In genomic region chr10:91410638-91411367, GRCh38 we compare ENCODE assay signal across 8 cellular contexts. TPM values are rescaled to one million over a fixed set of nuclear protein-coding genes. Genes with fewer than 3 reads are reported as not detected.
DNase-seq lines count a peak whose midpoint lies in the region; ATAC-seq, FAIRE-seq and TF ChIP-seq lines count a peak whose summit lies in the region.

No MANE protein-coding gene starts in this region.

- no peaks in the 10 kb centered on the region for H3K9me2 ChIP-seq in PC-3 (replicated peaks; ENCODE audit: low read length)

- peak overlapping the region; percentile 99 to 100 (median 100) for H3K27ac ChIP-seq in heart right ventricle
- H3K27ac ChIP-seq in PC-3 (ENCODE audit: low read length): peak overlapping the region; percentile 6; the same call in 1 of the 2 replicates
- no peak overlapping the region; the same call in 1 of the 2 replicates for H3K27ac ChIP-seq in GM12878 (ENCODE audit: control insufficient read depth, insufficient read depth)

- H3K27me3 ChIP-seq in heart right ventricle (no peaks in the 10 kb centered on the region), PC-3 (ENCODE audit: low read length) (no peaks in the 10 kb centered on the region), GM12878 (replicated peaks in 1 of 2; ENCODE audit: control insufficient read depth in 2 of 2, insufficient read depth in 2 of 2, low read length in 1 of 2) (no peaks in the 10 kb centered on the region)

- H3K4me1 ChIP-seq in heart right ventricle (peaks cover 0 to 33% (median 13%) of the 10 kb centered on the region in 9 donors), PC-3 (ENCODE audit: insufficient read depth, low read length) (peaks cover 22% of the 10 kb centered on the region), GM12878 (ENCODE audit: control insufficient read depth, insufficient read depth, low read length) (no peaks in the 10 kb centered on the region)

- H4K20me1 ChIP-seq in PC-3 (ENCODE audit: low read length): 0 out of 2 replicates have a peak, but pooled peaks cover 3% of the 10 kb centered on the region
- H4K20me1 ChIP-seq in GM12878 (ENCODE audit: control insufficient read depth, insufficient read depth): no peaks in the 10 kb centered on the region

- in situ Hi-C loops in GM12878 (cut with MboI): no loop called here

- intact Hi-C loops in heart right ventricle (cut with DNase I) (loop anchor here in 2 of 10 donors (2.0 to 10.0 kb wide), 2 partner anchors 22 to 144 kb away; no protein-coding TSS in a partner anchor), Right ventricle myocardium inferior (cut with DNase I) (loop anchor here (1.0 to 10.0 kb wide), 3 partner anchors 20 to 224 kb away; partner anchors contain the start of gene PPP1R3C), PC-3 (cut with micrococcal nuclease) (loop anchor here (5.0 to 10.0 kb wide), 2 partner anchors 51 to 224 kb away; partner anchors contain the start of gene PPP1R3C), GM12878 (cut with micrococcal nuclease; ENCODE audit: unreplicated experiment) (loop anchor here (10.0 kb wide), 1 partner anchor 406 kb away; no protein-coding TSS in a partner anchor)

- H3K9me3 ChIP-seq in heart right ventricle (no peaks in the 10 kb centered on the region), PC-3 (ENCODE audit: low read length) (no peaks in the 10 kb centered on the region), GM12878 (replicated peaks; ENCODE audit: control insufficient read depth, insufficient read depth, low read length) (no peaks in the 10 kb centered on the region)

- no peak for TF ChIP-seq EP300 in GM12878 (IDR thresholded peaks at IDR 0.05; ENCODE audit: borderline replicate concordance in 1 of 2, control insufficient read depth in 1 of 2, low read depth in 2 of 2, low read length in 2 of 2)

- H3K9ac ChIP-seq in PC-3 (ENCODE audit: low read length) (peak overlapping the region; percentile 95), GM12878 (ENCODE audit: control insufficient read depth, insufficient read depth, low read length) (peak overlapping the region; percentile 32; the same call in 1 of the 2 replicates)

- SMC1A ChIA-PET in GM12878 (lab: Charles Lee; ENCODE audit: uncharacterized antibody, unreplicated experiment): interaction anchor here (1.0 kb wide), 1 partner anchor 499 kb away, joined by 3 read pairs; no protein-coding TSS in a partner anchor

- peak in 1 of 9 donors; percentile 8 for TF ChIP-seq CTCF in heart right ventricle (IDR thresholded peaks at IDR 0.05)
- 0 out of 2 replicates have a peak, but pooled peaks have one; percentile 14 for TF ChIP-seq CTCF in PC-3 (conservative IDR thresholded peaks at IDR 0.05; ENCODE audit: low read depth, low read length)
- TF ChIP-seq CTCF in GM12878 (IDR thresholded peaks at IDR 0.05 in 2 of 3, conservative IDR thresholded peaks at IDR 0.05 in 1 of 3; ENCODE audit: control insufficient read depth in 2 of 3, extremely low read depth in 1 of 3, insufficient read depth in 1 of 3, low read depth in 3 of 3, low read length in 3 of 3): no peak

- H3K36me3 ChIP-seq in heart right ventricle: no peaks in the 10 kb centered on the region
- no peaks in the 10 kb centered on the region for H3K36me3 ChIP-seq in PC-3 (ENCODE audit: low read depth, low read length)
- H3K36me3 ChIP-seq in GM12878 (ENCODE audit: control insufficient read depth in 2 of 2, insufficient read depth in 2 of 2, low read length in 1 of 2): no peaks in the 10 kb centered on the region

- H3K4me2 ChIP-seq in PC-3 (ENCODE audit: low read length): peak overlapping the region; percentile 90
- peak overlapping the region; percentile 78 for H3K4me2 ChIP-seq in GM12878 (ENCODE audit: control insufficient read depth, insufficient read depth)

- H3K4me3 ChIP-seq in heart right ventricle (peak overlapping the region; percentile 66 to 92 (median 86)), PC-3 (ENCODE audit: low read length) (peak overlapping the region; percentile 81), GM12878 (peak overlapping the region; percentile 66)

- ATAC-seq in heart right ventricle: peak in 1 of 8 donors; percentile 45
- ATAC-seq in Right ventricle myocardium inferior: no peak
- peak; percentile 58 for ATAC-seq in PC-3
- peak; percentile 2 for ATAC-seq in GM12878
- ATAC-seq in GM21390 (IDR thresholded peaks at IDR 0.05; ENCODE audit: unreplicated experiment): no peak

- BruUV-seq in PC-3 (replicated peaks; lab: Mats Ljungman, UMichigan) (no TSS peak), GM12878 (replicated peaks; lab: Mats Ljungman, UMichigan) (TSS peak; percentile 51)

- no peak for TF ChIP-seq POLR2A in GM12878 (IDR thresholded peaks at IDR 0.05; ENCODE audit: low read depth, low read length)

- H2AFZ ChIP-seq in PC-3 (ENCODE audit: low read length) (peak overlapping the region; percentile 76), GM12878 (ENCODE audit: control insufficient read depth, low read depth, low read length) (peak overlapping the region; percentile 76)

- TF ChIP-seq RAD21 in GM12878 (IDR thresholded peaks at IDR 0.05; ENCODE audit: insufficient read depth, low read depth, low read length): no peak

- POLR2A ChIA-PET in PC-3 (lab: Charles Lee; ENCODE audit: unreplicated experiment) (no interaction called here), GM12878 (lab: Charles Lee) (interaction anchor here (0.6 kb wide), 1 partner anchor 388 kb away, joined by 3 read pairs; no protein-coding TSS in a partner anchor)

- H3F3A ChIP-seq in PC-3 (ENCODE audit: low read length, unreplicated experiment): no peaks in the 10 kb centered on the region

- H3K79me2 ChIP-seq in PC-3 (ENCODE audit: low read length): peaks cover 40% of the 10 kb centered on the region
- H3K79me2 ChIP-seq in GM12878 (ENCODE audit: control insufficient read depth, insufficient read depth, low read length): no peaks in the 10 kb centered on the region

- FAIRE-seq in GM12878 (lab: Jason Lieb, UNC) (no peak), islet of Langerhans (lab: Jason Lieb, UNC) (peak; percentile 43)

- WGBS in heart right ventricle, 2 donors: 7% methylated on average over 25 of the region's 25 CpGs
- 18% methylated on average over 23 of the region's 25 CpGs for WGBS in GM12878 (ENCODE audit: insufficient coverage, insufficient replicate concordance, low lambda C conversion rate, missing lambda C conversion rate)

- CTCF ChIA-PET in PC-3 (lab: Charles Lee) (no interaction called here), GM12878 (lab: Yijun Ruan, JAX) (interaction anchor here (0.7 to 1.2 kb wide), 9 partner anchors 10 to 404 kb away, joined by 3 to 7 read pairs (median 4); no protein-coding TSS in a partner anchor)

- RAD21 ChIA-PET in GM12878 (lab: Charles Lee; ENCODE audit: unreplicated experiment): interaction anchor here (0.8 kb wide), 1 partner anchor 112 kb away, joined by 3 read pairs; no protein-coding TSS in a partner anchor

- peak in 1 of 2 donors; percentile 20 for DNase-seq in heart right ventricle
- DNase-seq in Right ventricle myocardium inferior (ENCODE audit: missing footprints): no peak
- DNase-seq in PC-3: peak; percentile 1
- no peak for DNase-seq in GM12878 (ENCODE audit: low read depth, low spot score)
- peak in 2 of 3 donors; percentile 18 to 19 for DNase-seq in stimulated activated CD4-positive, alpha-beta T cell treated with anti-CD3 and anti-CD28 coated beads, Interleukin-12 subunit alpha, Interleukin-12 subunit beta, amount 100 ng/mL, for 48 hours (ENCODE audit: low read depth in 2 of 3, low spot score in 1 of 3)
- DNase-seq in HuH-7 (ENCODE audit: low spot score): no peak

TF ChIP-seq in GM12878, 131 proteins besides CTCF, POLR2A, EP300 and RAD21 (continues in another document):
- no peak for TF ChIP-seq JUND (IDR thresholded peaks at IDR 0.05; ENCODE audit: low read depth, low read length)
- TF ChIP-seq MTA3 (IDR thresholded peaks at IDR 0.05; ENCODE audit: borderline replicate concordance, low read length): no peak
- no peak for TF ChIP-seq ESRRA (IDR thresholded peaks at IDR 0.05; ENCODE audit: low read length)
- peak; percentile 7; the same call in 1 of the 2 replicates for TF ChIP-seq LARP7 (IDR thresholded peaks at IDR 0.05)
- TF ChIP-seq MXI1 (IDR thresholded peaks at IDR 0.05; ENCODE audit: low read depth, low read length): no peak
- no peak for TF ChIP-seq ZNF217 (IDR thresholded peaks at IDR 0.05)

RNA-seq across cellular contexts. Expression of gene HECTD2, which starts 0.7 kb away (rescaled TPM):
- total RNA-seq in heart right ventricle (1 to 10 TPM; 3.1 to 6.9 (median 5.4) TPM), Right ventricle myocardium inferior (2.5 TPM), PC-3 (2014; rRNA removed) (2.9 and 4.0 TPM in 2 replicates), GM12878 (2014; rRNA removed) (2.9 and 3.0 TPM in 2 replicates), GM12878 (2014; rRNA removed; fragmentation: Illumina TruSeq; extraction: Trizol) (2.6 and 3.2 TPM in 2 replicates), GM12878 (2021) (2.2 and 2.8 TPM in 2 replicates)
- polyA plus RNA-seq in heart right ventricle (1 to 10 TPM; 2.2 to 5.2 TPM), GM12878 (2011; rRNA removed) (1.6 and 2.5 TPM in 2 replicates), GM12878 (2014; fragmentation: Illumina TruSeq; extraction: Trizol) (2.2 and 3.3 TPM in 2 replicates), GM12878 (2014; fragmentation: Nextera tagmentation; extraction: Ambion mirVana) (1 to 10 TPM; 1.2 TPM), GM12878 (2014; rRNA removed) (1.5 and 1.6 TPM in 2 replicates), GM12878 (2016; fragmentation: Nextera tagmentation; extraction: Ambion mirVana) (1 to 10 TPM in 1 of 2 experiments, under 1 TPM in 1; 0.87 to 1.7 TPM)
- 22.4 and 22.9 TPM in 2 replicates for total RNA-seq in GM12878 (2013; cell fraction: nucleolus; rRNA removed)
- polyA plus RNA-seq in GM12878 (2011; ENCODE audit: low read depth): 0.75 TPM
- polyA plus RNA-seq in GM12878 (2011; cell fraction: cytosol; rRNA removed): 0.35 and 0.88 TPM in 2 replicates
- polyA plus RNA-seq in GM12878 (2011; cell fraction: nucleus; rRNA removed): 2.3 and 2.9 TPM in 2 replicates
- polyA plus RNA-seq in GM12878 (2012): 1.8 and 1.9 TPM in 2 replicates
- polyA minus RNA-seq in GM12878 (2011; rRNA and poly(A)+ RNA removed): 1.0 and 1.2 TPM in 2 replicates
- 0.67 and 1.1 TPM in 2 replicates for polyA minus RNA-seq in GM12878 (2011; cell fraction: cytosol; rRNA and poly(A)+ RNA removed)
- 2.2 and 4.0 TPM in 2 replicates for polyA minus RNA-seq in GM12878 (2011; cell fraction: nucleus; rRNA and poly(A)+ RNA removed)

Comparison
In these comparisons a context has a peak if more than half of its experiments do, and no peak if none do; other contexts are left out.
1. ATAC-seq: peak in PC-3 (single experiment) and GM12878 (single experiment); none in Right ventricle myocardium inferior (single experiment) and GM21390 (single experiment).
2. DNase-seq: peak in PC-3 (single experiment) and stimulated activated CD4-positive, alpha-beta T cell treated with anti-CD3 and anti-CD28 coated beads, Interleukin-12 subunit alpha, Interleukin-12 subunit beta, amount 100 ng/mL, for 48 hours (2 of 3); none in Right ventricle myocardium inferior (single experiment), GM12878 (single experiment) and HuH-7 (single experiment).
3. Peak in every context shown above with its lines, with median percentiles within 50 percentile points of each other: H3K4me3 ChIP-seq.